19 cellular contexts compared by ENCODE assay signal in genomic region chrX:118508690-118509089, GRCh38. TPM values are rescaled to one million over a fixed set of nuclear protein-coding genes. Genes with fewer than 3 reads are reported as not detected.
A peak's percentile ranks its signal among the peaks of the same experiment; 100 is the strongest.
DNase-seq lines count a peak whose midpoint lies in the region; ATAC-seq and TF ChIP-seq lines count a peak whose summit lies in the region.
"Had no signal": no experiment of that assay in that cellular context is flagged by ENCODE, and none has a peak within 500 bp of the region (broad histone marks: within the 10 kb centered on the region; RNA-seq: fewer than 3 reads in every experiment).

No MANE protein-coding gene starts in this region.

- peaks cover 47% of the 10 kb centered on the region for H3K4me1 ChIP-seq in CD8-positive, alpha-beta T cell (ENCODE audit: insufficient read depth, low read length)
- H3K4me1 ChIP-seq in gastrocnemius medialis (no peaks in the 10 kb centered on the region), PC-3 (ENCODE audit: insufficient read depth, low read length) (no peaks in the 10 kb centered on the region), testis (no peaks in the 10 kb centered on the region)

- no peaks in the 10 kb centered on the region for H3K27me3 ChIP-seq in CD8-positive, alpha-beta T cell (ENCODE audit: insufficient read depth, low read length)
- H3K27me3 ChIP-seq in gastrocnemius medialis (no peaks in the 10 kb centered on the region), PC-3 (ENCODE audit: low read length) (no peaks in the 10 kb centered on the region), testis (no peaks in the 10 kb centered on the region)
- H3K27me3 ChIP-seq: hepatocyte, spleen, stomach had no signal

- no TSS peak for BruUV-seq in PC-3 (replicated peaks; lab: Mats Ljungman, UMichigan)

- CTCF ChIA-PET in CD8-positive, alpha-beta T cell (lab: Charles Lee) = no interaction called here
- CTCF ChIA-PET in PC-3 (lab: Charles Lee) = no interaction called here

- 40 to 80% methylated on average over 1 to 3 of the region's 3 CpGs for WGBS in testis, 2 donors

- no peaks in the 10 kb centered on the region for H3K27me3 Mint-ChIP-seq in CD8-positive, alpha-beta T cell (ENCODE audit: low read depth)
- H3K27me3 Mint-ChIP-seq: activated B cell treated with CpG ODN at 0.5 μM for 24 hours had no signal

- peaks cover 80% of the 10 kb centered on the region for H3K4me1 Mint-ChIP-seq in CD8-positive, alpha-beta T cell (ENCODE audit: low read depth)

- no peak overlapping the region for H3K4me3 Mint-ChIP-seq in CD8-positive, alpha-beta T cell
- H3K4me3 Mint-ChIP-seq: activated B cell treated with CpG ODN at 0.5 μM for 24 hours had no signal

- H3K79me2 ChIP-seq in PC-3 (ENCODE audit: low read length) = no peaks in the 10 kb centered on the region
- H3K79me2 ChIP-seq: hepatocyte had no signal

- in situ Hi-C loops in astrocyte of the cerebellum (cut with HindIII; ENCODE audit: low sequenced_read_pairs) (no loop called here), gastrocnemius medialis (cut with MboI; ENCODE audit: low sequenced_read_pairs in 4 of 4) (no loop called here)

- no peak overlapping the region for H3K4me2 ChIP-seq in PC-3 (ENCODE audit: low read length)
- H3K4me2 ChIP-seq: hepatocyte had no signal

- no peak overlapping the region for H3K9ac ChIP-seq in PC-3 (ENCODE audit: low read length)

- POLR2A ChIA-PET in CD8-positive, alpha-beta T cell (lab: Charles Lee) = no interaction called here
- POLR2A ChIA-PET in PC-3 (lab: Charles Lee; ENCODE audit: unreplicated experiment) = interaction anchor here (0.6 kb wide), 1 partner anchor 12 kb away, joined by 3 read pairs; no protein-coding TSS in a partner anchor

- H3K36me3 ChIP-seq in CD8-positive, alpha-beta T cell (ENCODE audit: insufficient read depth, low read length) = no peaks in the 10 kb centered on the region
- no peaks in the 10 kb centered on the region for H3K36me3 ChIP-seq in gastrocnemius medialis
- no peaks in the 10 kb centered on the region for H3K36me3 ChIP-seq in PC-3 (ENCODE audit: low read depth, low read length)
- no peaks in the 10 kb centered on the region for H3K36me3 ChIP-seq in testis (ENCODE audit: low read depth, missing control alignments)
- H3K36me3 ChIP-seq: stomach had no signal

- DNase-seq in CD8-positive, alpha-beta T cell = peak in 1 of 7 experiments; percentile 2
- no peak for DNase-seq in astrocyte of the cerebellum (ENCODE audit: low read depth)
- no peak for DNase-seq in left ventricle myocardium superior
- peak in 1 of 2 donors; percentile 13 for DNase-seq in gastrocnemius medialis
- DNase-seq in NCI-H1436 (lab: John Stamatoyannopoulos, UW) = no peak
- DNase-seq in PC-3 = no peak
- no peak for DNase-seq in testis
- DNase-seq in NCI-H187 (lab: John Stamatoyannopoulos, UW) = no peak
- DNase-seq: activated B cell treated with CpG ODN at 0.5 μM for 24 hours; activated effector memory CD4-positive, alpha-beta T cell treated with anti-CD3 and anti-CD28 coated beads, Interleukin-2, amount 50 U/mL, for 16 hours; dorsolateral prefrontal cortex; HCEC 1CT; NCI-H1694; NCI-H345; posterior cingulate gyrus; spleen; stomach had no signal

- H3K27ac Mint-ChIP-seq in CD8-positive, alpha-beta T cell = peak overlapping the region; percentile 56
- H3K27ac Mint-ChIP-seq: activated B cell treated with CpG ODN at 0.5 μM for 24 hours had no signal

- no peaks in the 10 kb centered on the region for H3K9me2 ChIP-seq in PC-3 (replicated peaks; ENCODE audit: low read length)

- H3F3A ChIP-seq in PC-3 (ENCODE audit: low read length, unreplicated experiment) = no peaks in the 10 kb centered on the region

- no peaks in the 10 kb centered on the region for H4K20me1 ChIP-seq in PC-3 (ENCODE audit: low read length)

- intact Hi-C loops in CD8-positive, alpha-beta T cell (cut with DNase I, micrococcal nuclease) = no loop called here
- intact Hi-C loops in left ventricle myocardium superior (cut with micrococcal nuclease) = no loop called here
- intact Hi-C loops in gastrocnemius medialis (cut with DNase I; ENCODE audit: low total_unique reads) = no loop called here
- intact Hi-C loops in PC-3 (cut with micrococcal nuclease) = no loop called here
- intact Hi-C loops in testis (cut with DNase I; ENCODE audit: low total_unique reads) = no loop called here

- H3K4me3 ChIP-seq in CD8-positive, alpha-beta T cell (ENCODE audit: low read depth, low read length) = no peak overlapping the region
- no peak overlapping the region for H3K4me3 ChIP-seq in astrocyte of the cerebellum (ENCODE audit: low read depth, low read length)
- H3K4me3 ChIP-seq in gastrocnemius medialis = no peak overlapping the region
- H3K4me3 ChIP-seq in PC-3 (ENCODE audit: low read length) = no peak overlapping the region
- no peak overlapping the region for H3K4me3 ChIP-seq in testis
- H3K4me3 ChIP-seq: dorsolateral prefrontal cortex, hepatocyte, spleen, stomach had no signal

- no peak overlapping the region for H2AFZ ChIP-seq in PC-3 (ENCODE audit: low read length)
- H2AFZ ChIP-seq: hepatocyte had no signal

- H3K9me3 Mint-ChIP-seq in CD8-positive, alpha-beta T cell = no peaks in the 10 kb centered on the region
- H3K9me3 Mint-ChIP-seq: activated B cell treated with CpG ODN at 0.5 μM for 24 hours had no signal

- H3K9me3 ChIP-seq in CD8-positive, alpha-beta T cell (ENCODE audit: low read length) = no peaks in the 10 kb centered on the region
- no peaks in the 10 kb centered on the region for H3K9me3 ChIP-seq in gastrocnemius medialis
- no peaks in the 10 kb centered on the region for H3K9me3 ChIP-seq in PC-3 (ENCODE audit: low read length)
- no peaks in the 10 kb centered on the region for H3K9me3 ChIP-seq in testis
- H3K9me3 ChIP-seq: spleen, stomach had no signal

- H3K36me3 Mint-ChIP-seq in CD8-positive, alpha-beta T cell = peaks cover 45% of the 10 kb centered on the region

- no peak for TF ChIP-seq POLR2A in gastrocnemius medialis (IDR thresholded peaks at IDR 0.05)
- no peak for TF ChIP-seq POLR2A in testis (IDR thresholded peaks at IDR 0.05)

- no peak for TF ChIP-seq CTCF in CD8-positive, alpha-beta T cell (IDR thresholded peaks at IDR 0.05)
- TF ChIP-seq CTCF in astrocyte of the cerebellum (IDR thresholded peaks at IDR 0.05; ENCODE audit: low read depth, low read length, missing control alignments) (peak; percentile 16), gastrocnemius medialis (IDR thresholded peaks at IDR 0.05 in 4 of 5, conservative IDR thresholded peaks at IDR 0.05 in 1 of 5) (no peak), PC-3 (conservative IDR thresholded peaks at IDR 0.05; ENCODE audit: low read depth, low read length) (no peak), testis (IDR thresholded peaks at IDR 0.05) (no peak)

- no peak for ATAC-seq in CD8-positive, alpha-beta T cell
- ATAC-seq in left ventricle myocardium superior (peak; percentile 77), gastrocnemius medialis (no peak), PC-3 (no peak)
- ATAC-seq: esophagus mucosa had no signal

- no peak overlapping the region for H3K27ac ChIP-seq in CD8-positive, alpha-beta T cell (ENCODE audit: low read depth, low read length)
- H3K27ac ChIP-seq in gastrocnemius medialis (peak overlapping the region in 3 of 4 donors; percentile 15 to 27 (median 24)), PC-3 (ENCODE audit: low read length) (no peak overlapping the region), testis (no peak overlapping the region)
- H3K27ac ChIP-seq: dorsolateral prefrontal cortex, hepatocyte, spleen had no signal

RNA-seq across cellular contexts. Expression of gene DOCK11, which starts 13.1 kb away (rescaled TPM):
- total RNA-seq in CD8-positive, alpha-beta T cell = 10 to 100 TPM; 52.8 to 57.9 TPM
- 3.3 TPM for total RNA-seq in left ventricle myocardium superior
- 1 to 10 TPM; 2.3 to 5.7 (median 3.2) TPM for total RNA-seq in gastrocnemius medialis
- total RNA-seq in PC-3 (2014; rRNA removed) = 3.0 TPM in 2 replicates
- 1 to 10 TPM; 4.3 to 5.9 TPM for total RNA-seq in testis
- 5.8 TPM for polyA plus RNA-seq in testis (ENCODE audit: insufficient read depth, low read depth, low replicate concordance)

Comparison
In these comparisons a context has a peak if more than half of its experiments do, and no peak if none do; other contexts are left out.
1. H3K27ac ChIP-seq: peak in gastrocnemius medialis (3 of 4); none in CD8-positive, alpha-beta T cell (single experiment), PC-3 (single experiment) and testis (0 of 2).
2. RNA of gene DOCK11, which starts 13.1 kb away (total RNA-seq): 52.8 to 57.9 TPM in CD8-positive, alpha-beta T cell; 4.3 to 5.9 TPM in testis, 2.3 to 5.7 TPM in gastrocnemius medialis, 3.3 TPM in left ventricle myocardium superior (single experiment) and 3.0 TPM in PC-3; every median in the first group is over 4 times any median in the second.